Comparison of ENCODE assay signal across 1 cellular context in the genomic region with DNA sequence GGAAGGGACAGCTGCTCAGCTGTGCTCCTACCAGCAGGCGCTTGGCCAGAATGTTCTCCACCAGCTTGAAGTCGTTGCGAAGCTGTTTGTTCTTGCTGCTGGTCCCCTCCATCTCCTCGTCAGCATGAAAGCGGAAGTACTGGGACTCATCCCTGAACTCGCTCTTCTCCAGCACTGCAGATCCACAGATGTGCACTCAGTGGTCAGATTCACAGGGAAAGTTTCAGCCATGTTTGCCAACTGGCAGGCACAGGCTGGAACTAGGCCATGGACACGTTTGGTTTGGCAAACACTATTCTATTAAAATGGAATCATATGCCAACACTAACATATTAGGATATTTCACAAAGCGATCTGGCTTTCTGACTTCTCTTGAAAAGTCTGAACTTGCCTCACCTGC.
TF ChIP-seq lines count a peak whose summit lies in the region.

No MANE protein-coding gene starts in this region.

TF ChIP-seq in liver, 16 proteins besides CTCF, POLR2A, EP300 and RAD21 (continued from another document):
- TF ChIP-seq, protein P1, sequence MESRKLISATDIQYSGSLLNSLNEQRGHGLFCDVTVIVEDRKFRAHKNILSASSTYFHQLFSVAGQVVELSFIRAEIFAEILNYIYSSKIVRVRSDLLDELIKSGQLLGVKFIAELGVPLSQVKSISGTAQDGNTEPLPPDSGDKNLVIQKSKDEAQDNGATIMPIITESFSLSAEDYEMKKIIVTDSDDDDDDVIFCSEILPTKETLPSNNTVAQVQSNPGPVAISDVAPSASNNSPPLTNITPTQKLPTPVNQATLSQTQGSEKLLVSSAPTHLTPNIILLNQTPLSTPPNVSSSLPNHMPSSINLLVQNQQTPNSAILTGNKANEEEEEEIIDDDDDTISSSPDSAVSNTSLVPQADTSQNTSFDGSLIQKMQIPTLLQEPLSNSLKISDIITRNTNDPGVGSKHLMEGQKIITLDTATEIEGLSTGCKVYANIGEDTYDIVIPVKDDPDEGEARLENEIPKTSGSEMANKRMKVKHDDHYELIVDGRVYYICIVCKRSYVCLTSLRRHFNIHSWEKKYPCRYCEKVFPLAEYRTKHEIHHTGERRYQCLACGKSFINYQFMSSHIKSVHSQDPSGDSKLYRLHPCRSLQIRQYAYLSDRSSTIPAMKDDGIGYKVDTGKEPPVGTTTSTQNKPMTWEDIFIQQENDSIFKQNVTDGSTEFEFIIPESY (IDR thresholded peaks at IDR 0.05), result no peak
- TF ChIP-seq FOXA2 (IDR thresholded peaks at IDR 0.05), result no peak
- TF ChIP-seq HNF4G (IDR thresholded peaks at IDR 0.05), result no peak
